Comparison of ENCODE assay signal across 1 cellular context in genomic region chr2:241151934-241152660, GRCh38.
TF ChIP-seq lines count a peak whose summit lies in the region.

No MANE protein-coding gene starts in this region.

TF ChIP-seq in endothelial cell of umbilical vein, 7 proteins besides CTCF, POLR2A, EP300 and RAD21:
- TF ChIP-seq MYC (IDR thresholded peaks at IDR 0.05; ENCODE audit: low read depth, low read length) (no peak), GATA2 (IDR thresholded peaks at IDR 0.05; ENCODE audit: insufficient read depth, insufficient read length, low read depth, low read length) (no peak), FOS (IDR thresholded peaks at IDR 0.05; ENCODE audit: borderline replicate concordance, insufficient read depth, low read length) (no peak), EZH2 (IDR thresholded peaks at IDR 0.05; ENCODE audit: borderline replicate concordance, low read depth, low read length, severe bottlenecking) (no peak), JUN (IDR thresholded peaks at IDR 0.05; ENCODE audit: borderline replicate concordance, insufficient read depth, insufficient read length, low read depth) (no peak), MAX (IDR thresholded peaks at IDR 0.05; ENCODE audit: insufficient read depth, insufficient read length) (no peak), POLR2AphosphoS5 (IDR thresholded peaks at IDR 0.05; ENCODE audit: insufficient read depth, low read depth, low read length) (no peak)
TF ChIP-seq in endothelial cell of umbilical vein: peak in this region for 0.
